ENCODE assay signal across 14 cellular contexts in genomic region chr5:139862313-139862712, GRCh38.
DNase-seq lines count a peak whose midpoint lies in the region; ATAC-seq, FAIRE-seq and TF ChIP-seq lines count a peak whose summit lies in the region.
"Had no signal": no experiment of that assay in that cellular context is flagged by ENCODE, and none has a peak within 500 bp of the region (broad histone marks: within the 10 kb centered on the region; RNA-seq: fewer than 3 reads in every experiment).

No MANE protein-coding gene starts in this region.

- peak; percentile 56 for ATAC-seq in stimulated activated naive CD8-positive, alpha-beta T cell treated with anti-CD3 and anti-CD28 coated beads, Interleukin-15, Interleukin-2, amounts not matched to agents 100 U/mL and 50 U/mL, for 24 hours
- ATAC-seq in stimulated activated naive CD8-positive, alpha-beta T cell treated with anti-CD3 and anti-CD28 coated beads, Interleukin-15, amount 100 ng/mL, for 72 hours: no peak
- peak; percentile 51 for ATAC-seq in HG03521 (IDR thresholded peaks at IDR 0.05; ENCODE audit: unreplicated experiment)

- peak overlapping the region; percentile 9 for H3K23ac ChIP-seq in H1 (ENCODE audit: insufficient read length)

- H4K91ac ChIP-seq in H1 (replicated peaks; ENCODE audit: insufficient read length, low read length): no peak overlapping the region

- H3K56ac ChIP-seq in H1 (replicated peaks; ENCODE audit: insufficient read length, low read depth, low read length): no peak overlapping the region

- no peak for TF ChIP-seq EP300 in H1 (IDR thresholded peaks at IDR 0.05; ENCODE audit: borderline replicate concordance in 1 of 2, low read depth in 2 of 2, low read length in 2 of 2)

- no peak overlapping the region for H4K5ac ChIP-seq in H1 (ENCODE audit: insufficient read length, low read depth, low read length)

- no peak overlapping the region for H3K4me2 ChIP-seq in H1 (ENCODE audit: insufficient read depth in 1 of 2, low read depth in 2 of 2, low read length in 2 of 2)

- POLR2A ChIA-PET in H1 (lab: Charles Lee; ENCODE audit: partially characterized antibody): interaction anchor here (1.0 to 1.4 kb wide), 2 partner anchors 75 to 87 kb away, joined by 4 read pairs; no protein-coding TSS in a partner anchor
- POLR2A ChIA-PET in activated CD4-positive, alpha-beta T cell treated with anti-CD3 and anti-CD28 coated beads, Interleukin-2, amount 10 ng/mL, durations not matched to agents 7 days and 5 days (lab: Charles Lee): no interaction called here

- no peaks in the 10 kb centered on the region for H3K36me3 Mint-ChIP-seq in activated CD4-positive, alpha-beta T cell treated with anti-CD3 and anti-CD28 coated beads, Interleukin-2, amount 10 ng/mL, durations not matched to agents 7 days and 5 days (ENCODE audit: low read depth)
- H3K36me3 Mint-ChIP-seq: activated naive CD4-positive, alpha-beta T cell treated with anti-CD3 and anti-CD28 coated beads, Interleukin-2, amount 50 U/mL, for 24 hours; mesothelial cell of epicardium had no signal

- CTCF ChIA-PET in H1 (lab: Charles Lee; ENCODE audit: partially characterized antibody): interaction anchor here (0.8 to 13.2 kb wide), 29 partner anchors 8 to 199 kb away, joined by 3 to 173 read pairs (median 9); no protein-coding TSS in a partner anchor
- CTCF ChIA-PET in activated CD4-positive, alpha-beta T cell treated with anti-CD3 and anti-CD28 coated beads, Interleukin-2, amount 10 ng/mL, durations not matched to agents 7 days and 5 days (lab: Charles Lee): interaction anchor here (1.1 to 4.7 kb wide), 2 partner anchors 75 to 97 kb away, joined by 3 to 19 read pairs; no protein-coding TSS in a partner anchor

- H2BK5ac ChIP-seq in H1 (ENCODE audit: low read depth, low read length): no peak overlapping the region

- H3K4ac ChIP-seq in H1 (replicated peaks; ENCODE audit: insufficient read length, low read depth, low read length): no peak overlapping the region

- H3K23me2 ChIP-seq in H1 (ENCODE audit: low read depth, low read length): no peaks in the 10 kb centered on the region

- H3K4me3 ChIP-seq in H1 (ENCODE audit: extremely low read depth in 1 of 4, insufficient read depth in 2 of 4, low read depth in 3 of 4, low read length in 4 of 4): no peak overlapping the region
- H3K4me3 ChIP-seq: dorsolateral prefrontal cortex, prostate gland, SK-N-MC had no signal

- H3K4me1 Mint-ChIP-seq in stimulated activated naive CD8-positive, alpha-beta T cell treated with anti-CD3 and anti-CD28 coated beads, Interleukin-15, amount 100 ng/mL, for 72 hours: no peaks in the 10 kb centered on the region
- no peaks in the 10 kb centered on the region for H3K4me1 Mint-ChIP-seq in activated CD4-positive, alpha-beta T cell treated with anti-CD3 and anti-CD28 coated beads, Interleukin-2, amount 10 ng/mL, durations not matched to agents 7 days and 5 days
- H3K4me1 Mint-ChIP-seq: activated naive CD4-positive, alpha-beta T cell treated with anti-CD3 and anti-CD28 coated beads, Interleukin-2, amount 50 U/mL, for 24 hours; mesothelial cell of epicardium had no signal

- 95% methylated on average over 2 of the region's 2 CpGs; no CpG with 5 or more reads in 1 of the 2 experiments for WGBS in H1 (ENCODE audit: extremely low coverage in 1 of 2, insufficient coverage in 1 of 2, insufficient read length in 1 of 2, insufficient replicate concordance in 2 of 2, low coverage in 1 of 2, low lambda C conversion rate in 2 of 2, missing lambda C conversion rate in 1 of 2), 2 experiments

- no peak overlapping the region for H3K27ac Mint-ChIP-seq in stimulated activated naive CD8-positive, alpha-beta T cell treated with anti-CD3 and anti-CD28 coated beads, Interleukin-15, amount 100 ng/mL, for 72 hours
- no peak overlapping the region for H3K27ac Mint-ChIP-seq in activated CD4-positive, alpha-beta T cell treated with anti-CD3 and anti-CD28 coated beads, Interleukin-2, amount 10 ng/mL, durations not matched to agents 7 days and 5 days
- H3K27ac Mint-ChIP-seq: activated naive CD4-positive, alpha-beta T cell treated with anti-CD3 and anti-CD28 coated beads, Interleukin-2, amount 50 U/mL, for 24 hours; mesothelial cell of epicardium had no signal

- H3K27me3 ChIP-seq in H1 (replicated peaks in 1 of 4; ENCODE audit: control insufficient read depth in 3 of 4, extremely low read depth in 1 of 4, insufficient read depth in 3 of 4, low read length in 3 of 4): peaks cover 0 to 4% (median 0%) of the 10 kb centered on the region in 4 experiments; a peak in 2 of 7 replicates
- H3K27me3 ChIP-seq: dorsolateral prefrontal cortex had no signal

- H3K4me3 Mint-ChIP-seq in stimulated activated naive CD8-positive, alpha-beta T cell treated with anti-CD3 and anti-CD28 coated beads, Interleukin-15, amount 100 ng/mL, for 72 hours: no peak overlapping the region
- no peak overlapping the region for H3K4me3 Mint-ChIP-seq in activated CD4-positive, alpha-beta T cell treated with anti-CD3 and anti-CD28 coated beads, Interleukin-2, amount 10 ng/mL, durations not matched to agents 7 days and 5 days
- H3K4me3 Mint-ChIP-seq: activated naive CD4-positive, alpha-beta T cell treated with anti-CD3 and anti-CD28 coated beads, Interleukin-2, amount 50 U/mL, for 24 hours; mesothelial cell of epicardium had no signal

- peak overlapping the region; percentile 23; the same call in 1 of the 2 replicates for H2BK20ac ChIP-seq in H1 (ENCODE audit: low read length)

- no peak for TF ChIP-seq CTCF in H1 (IDR thresholded peaks at IDR 0.05; ENCODE audit: control extremely low read depth in 1 of 3, insufficient read depth in 1 of 3, low read depth in 1 of 3, low read length in 3 of 3)

- FAIRE-seq in H1 (lab: Jason Lieb, UNC) (no peak), urothelium cell line (lab: Jason Lieb, UNC) (no peak)

- no peak overlapping the region; the same call in 1 of the 2 replicates for H4K8ac ChIP-seq in H1 (ENCODE audit: extremely low read depth, insufficient read depth, low read length)

- no peaks in the 10 kb centered on the region for H3K79me1 ChIP-seq in H1 (ENCODE audit: low read depth, low read length)

- no peak overlapping the region for H3K9ac ChIP-seq in H1 (replicated peaks in 1 of 4; ENCODE audit: extremely low read depth in 1 of 4, low read depth in 3 of 4, low read length in 3 of 4)

- no peak overlapping the region for H3K14ac ChIP-seq in H1 (ENCODE audit: insufficient read length)

- no peak overlapping the region for H3K18ac ChIP-seq in H1 (ENCODE audit: extremely low read depth, low read length)

- H2BK12ac ChIP-seq in H1 (ENCODE audit: low read depth, low read length): peak overlapping the region; percentile 43; the same call in 1 of the 2 replicates

- no peaks in the 10 kb centered on the region for H3K9me3 Mint-ChIP-seq in stimulated activated naive CD8-positive, alpha-beta T cell treated with anti-CD3 and anti-CD28 coated beads, Interleukin-15, amount 100 ng/mL, for 72 hours
- no peaks in the 10 kb centered on the region for H3K9me3 Mint-ChIP-seq in activated CD4-positive, alpha-beta T cell treated with anti-CD3 and anti-CD28 coated beads, Interleukin-2, amount 10 ng/mL, durations not matched to agents 7 days and 5 days
- H3K9me3 Mint-ChIP-seq: activated naive CD4-positive, alpha-beta T cell treated with anti-CD3 and anti-CD28 coated beads, Interleukin-2, amount 50 U/mL, for 24 hours; mesothelial cell of epicardium had no signal

- H3K27ac ChIP-seq in H1 (ENCODE audit: low read depth, low read length): no peak overlapping the region
- H3K27ac ChIP-seq: SK-N-MC had no signal

- DNase-seq in stimulated activated naive CD8-positive, alpha-beta T cell treated with anti-CD3 and anti-CD28 coated beads, Interleukin-15, Interleukin-2, amounts not matched to agents 100 U/mL and 50 U/mL, for 24 hours: no peak
- DNase-seq in stimulated activated naive CD8-positive, alpha-beta T cell treated with anti-CD3 and anti-CD28 coated beads, Interleukin-15, amount 100 ng/mL, for 72 hours: no peak
- DNase-seq in H1 (ENCODE audit: low read depth in 1 of 2, low spot score in 2 of 2) (no peak), urothelium cell line (ENCODE audit: low spot score) (peak; percentile 8), D341Med (ENCODE audit: low spot score) (no peak), T-helper 1 cell (no peak)
- DNase-seq in activated CD4-positive, alpha-beta T cell treated with anti-CD3 and anti-CD28 coated beads, Interleukin-2, amount 10 ng/mL, durations not matched to agents 7 days and 5 days: no peak
- DNase-seq: dorsolateral prefrontal cortex, NCI-H748 treated with DMSO at 0.1 percent for 48 hours had no signal

- peaks cover 29% of the 10 kb centered on the region for H3K27me3 Mint-ChIP-seq in stimulated activated naive CD8-positive, alpha-beta T cell treated with anti-CD3 and anti-CD28 coated beads, Interleukin-15, amount 100 ng/mL, for 72 hours
- peaks cover 8% of the 10 kb centered on the region for H3K27me3 Mint-ChIP-seq in activated CD4-positive, alpha-beta T cell treated with anti-CD3 and anti-CD28 coated beads, Interleukin-2, amount 10 ng/mL, durations not matched to agents 7 days and 5 days

- no peak overlapping the region for H2BK120ac ChIP-seq in H1 (replicated peaks; ENCODE audit: low read depth, low read length)

- H4K20me1 ChIP-seq in H1 (replicated peaks in 1 of 2; ENCODE audit: control insufficient read depth in 1 of 2, insufficient read depth in 2 of 2, low read length in 2 of 2): no peaks in the 10 kb centered on the region

- no peaks in the 10 kb centered on the region for H3K36me3 ChIP-seq in H1 (ENCODE audit: control insufficient read depth in 2 of 4, insufficient read depth in 4 of 4, low read length in 3 of 4)
- H3K36me3 ChIP-seq: prostate gland had no signal

- H3K4me1 ChIP-seq in H1 (replicated peaks in 1 of 4; ENCODE audit: control insufficient read depth in 3 of 4, insufficient read depth in 4 of 4, low read length in 3 of 4): no peaks in the 10 kb centered on the region

- H3K79me2 ChIP-seq in H1 (ENCODE audit: control insufficient read depth in 1 of 2, insufficient read depth in 2 of 2, low read length in 2 of 2): no peaks in the 10 kb centered on the region

- no peak overlapping the region for H2AFZ ChIP-seq in H1 (ENCODE audit: low read length)

- no peak for TF ChIP-seq POLR2A in H1 (IDR thresholded peaks at IDR 0.05; ENCODE audit: control extremely low read depth in 1 of 2, low read depth in 2 of 2, low read length in 2 of 2)

- no peak overlapping the region for H2BK15ac ChIP-seq in H1 (ENCODE audit: low read length)

- TF ChIP-seq RAD21 in H1 (IDR thresholded peaks at IDR 0.05 in 1 of 2, conservative IDR thresholded peaks at IDR 0.05 in 1 of 2; ENCODE audit: low read depth in 2 of 2, low read length in 2 of 2): no peak

- no peak overlapping the region for H2AK5ac ChIP-seq in H1 (ENCODE audit: low read depth, low read length)

- H3K9me3 ChIP-seq in H1 (ENCODE audit: insufficient read depth in 2 of 2, low read depth in 1 of 2, low read length in 1 of 2): no peaks in the 10 kb centered on the region
- H3K9me3 ChIP-seq: prostate gland had no signal

TF ChIP-seq in H1, 55 proteins besides CTCF, POLR2A, EP300 and RAD21:
- TF ChIP-seq JUND (IDR thresholded peaks at IDR 0.05; ENCODE audit: low read length): no peak
